In genomic region chr14:77804592-77804991, GRCh38 we compare ENCODE assay signal across 9 cellular contexts. TPM values are rescaled to one million over a fixed set of nuclear protein-coding genes. Genes with fewer than 3 reads are reported as not detected.
DNase-seq lines count a peak whose midpoint lies in the region; ATAC-seq and TF ChIP-seq lines count a peak whose summit lies in the region.
"Had no signal": no experiment of that assay in that cellular context is flagged by ENCODE, and none has a peak within 500 bp of the region (broad histone marks: within the 10 kb centered on the region; RNA-seq: fewer than 3 reads in every experiment).

No MANE protein-coding gene starts in this region.

- no peak overlapping the region for H3K9ac ChIP-seq in GM23248

- no peaks in the 10 kb centered on the region for H3K36me3 ChIP-seq in GM23248 (ENCODE audit: low read depth)

- H3K4me3 ChIP-seq in GM23248, result no peak overlapping the region
- H3K4me3 ChIP-seq in foreskin fibroblast (ENCODE audit: low read depth in 1 of 2, low read length in 2 of 2), result no peak overlapping the region

- 50 to 57% methylated on average over 6 of the region's 6 CpGs for WGBS in GM23248 (ENCODE audit: low coverage in 1 of 2, low lambda C conversion rate in 2 of 2, missing lambda C conversion rate in 2 of 2), 2 experiments

- ATAC-seq in GM21447 (IDR thresholded peaks at IDR 0.05; ENCODE audit: unreplicated experiment), result no peak

- H3K9me3 ChIP-seq in GM23248 (ENCODE audit: low read depth), result no peaks in the 10 kb centered on the region

- H3K79me2 ChIP-seq in GM23248 (ENCODE audit: insufficient read depth), result no peaks in the 10 kb centered on the region

- no peak overlapping the region for H3K4me2 ChIP-seq in GM23248 (ENCODE audit: unreplicated experiment)

- H4K20me1 ChIP-seq in GM23248 (ENCODE audit: insufficient read depth), result no peaks in the 10 kb centered on the region

- no peak overlapping the region for H2AFZ ChIP-seq in GM23248

- peaks cover 4% of the 10 kb centered on the region; the same call in 1 of the 2 replicates for H3K4me1 ChIP-seq in GM23248 (ENCODE audit: insufficient read depth)

- TF ChIP-seq CTCF in foreskin fibroblast (IDR thresholded peaks at IDR 0.05; ENCODE audit: low read depth, low read length), result peak; percentile 27

- H3K27ac ChIP-seq in GM23248, result no peak overlapping the region

- H3K9me2 ChIP-seq in GM23248 (ENCODE audit: insufficient read depth), result no peaks in the 10 kb centered on the region

- no peaks in the 10 kb centered on the region for H3K27me3 ChIP-seq in GM23248 (replicated peaks; ENCODE audit: insufficient read depth)

- DNase-seq in AML-193 (lab: John Stamatoyannopoulos, UW) (peak; percentile 59 to 65), GM23248 (peak; percentile 36), SK-MEL-5 (ENCODE audit: low read depth, low spot score) (peak; percentile 64), foreskin fibroblast (peak in 1 of 2 donors; percentile 13), GM19240 (ENCODE audit: insufficient read length, low spot score) (no peak), NCI-H2227 (lab: John Stamatoyannopoulos, UW; ENCODE audit: unreplicated experiment) (no peak), islet precursor cell (no peak)
- DNase-seq: NCI-H1436 had no signal

- in situ Hi-C loops in GM23248 (cut with MboI) (no loop called here), SK-MEL-5 (cut with HindIII; ENCODE audit: low pct_unique_long_range_greater_than_20kb, low sequenced_read_pairs) (no loop called here)

- no peaks in the 10 kb centered on the region for H3F3A ChIP-seq in GM23248 (ENCODE audit: insufficient read depth)

RNA-seq across cellular contexts. Expression of gene ADCK1, which starts 4.7 kb away (rescaled TPM):
- 2.8 and 6.6 TPM in 2 replicates for total RNA-seq in GM23248 (2014; rRNA removed; shearing (Covaris generic))
- 4.7 TPM in 2 replicates for polyA plus RNA-seq in GM23248 (2016; fragmentation: Nextera tagmentation; extraction: Ambion mirVana)
- total RNA-seq in SK-MEL-5 (2014; rRNA removed; shearing (Covaris generic)), result 5.9 and 6.5 TPM in 2 replicates
- polyA plus RNA-seq in SK-MEL-5 (2015; cell fraction: cytosol; rRNA removed), result 14.7 and 15.3 TPM in 2 replicates
- 44.7 and 65.2 TPM in 2 replicates for polyA plus RNA-seq in SK-MEL-5 (2015; cell fraction: nucleus; rRNA removed)

RNA-seq across cellular contexts. Expression of gene SNW1, which starts 43.6 kb away (rescaled TPM):
- total RNA-seq in GM23248 (2014; rRNA removed; shearing (Covaris generic)), result 45.2 and 58.2 TPM in 2 replicates
- 62.2 and 64.4 TPM in 2 replicates for polyA plus RNA-seq in GM23248 (2016; fragmentation: Nextera tagmentation; extraction: Ambion mirVana)
- 79.3 and 87.6 TPM in 2 replicates for total RNA-seq in SK-MEL-5 (2014; rRNA removed; shearing (Covaris generic))
- polyA plus RNA-seq in SK-MEL-5 (2015; cell fraction: cytosol; rRNA removed), result 54.0 and 56.6 TPM in 2 replicates
- polyA plus RNA-seq in SK-MEL-5 (2015; cell fraction: nucleus; rRNA removed), result 57.7 and 60.2 TPM in 2 replicates

Comparison
In these comparisons a context has a peak if more than half of its experiments do, and no peak if none do; other contexts are left out.
1. DNase-seq: peak in AML-193 (2 of 2), GM23248 (single experiment) and SK-MEL-5 (single experiment); none in GM19240 (single experiment), NCI-H2227 (single experiment) and islet precursor cell (single experiment).